Comparison of ENCODE assay signal across 9 cellular contexts in genomic region chr2:287471-287885, GRCh38. TPM values are rescaled to one million over a fixed set of nuclear protein-coding genes. Genes with fewer than 3 reads are reported as not detected.
DNase-seq lines count a peak whose midpoint lies in the region; ATAC-seq, FAIRE-seq and TF ChIP-seq lines count a peak whose summit lies in the region.
"Had no signal": no experiment of that assay in that cellular context is flagged by ENCODE, and none has a peak within 500 bp of the region (broad histone marks: within the 10 kb centered on the region; RNA-seq: fewer than 3 reads in every experiment).

No MANE protein-coding gene starts in this region.

- intact Hi-C loops in activated CD4-positive, alpha-beta T cell treated with anti-CD3 and anti-CD28 coated beads for 36 hours (cut with DNase I, micrococcal nuclease): no loop called here
- intact Hi-C loops in thyroid gland (cut with DNase I): loop anchor here (5.0 kb wide), 1 partner anchor 40 kb away; no protein-coding TSS in a partner anchor

- POLR2A ChIA-PET in activated CD4-positive, alpha-beta T cell treated with anti-CD3 and anti-CD28 coated beads for 36 hours (lab: Charles Lee): no interaction called here

- H3K4me3 Mint-ChIP-seq in activated CD4-positive, alpha-beta T cell treated with anti-CD3 and anti-CD28 coated beads for 36 hours: no peak overlapping the region
- H3K4me3 Mint-ChIP-seq in astrocyte (ENCODE audit: unreplicated experiment): peak overlapping the region; percentile 50

- DNase-seq in activated CD4-positive, alpha-beta T cell treated with anti-CD3 and anti-CD28 coated beads for 36 hours: peak; percentile 37
- no peak for DNase-seq in activated CD4-positive, alpha-beta T cell treated with anti-CD3 and anti-CD28 coated beads for 1 hour
- DNase-seq in astrocyte (ENCODE audit: low read depth): peak; percentile 34
- peak; percentile 61 for DNase-seq in iris pigment epithelial cell (ENCODE audit: low read depth)
- DNase-seq in thyroid gland: peak; percentile 29 to 46
- DNase-seq in nucleus accumbens (lab: John Stamatoyannopoulos, UW): no peak
- DNase-seq in KG1 (lab: John Stamatoyannopoulos, UW): no peak
- no peak for DNase-seq in activated CD4-positive, CD25-positive, alpha-beta regulatory T cell (lab: John Stamatoyannopoulos, UW)

- peak; percentile 63 for ATAC-seq in activated CD4-positive, alpha-beta T cell treated with anti-CD3 and anti-CD28 coated beads for 36 hours

- peaks cover 35% of the 10 kb centered on the region for H3K27me3 Mint-ChIP-seq in activated CD4-positive, alpha-beta T cell treated with anti-CD3 and anti-CD28 coated beads for 36 hours
- peaks cover 18% of the 10 kb centered on the region for H3K27me3 Mint-ChIP-seq in astrocyte (ENCODE audit: low read depth, unreplicated experiment)

- H3K4me2 ChIP-seq in astrocyte (ENCODE audit: low read length): peak overlapping the region; percentile 71

- H3K36me3 ChIP-seq in astrocyte (ENCODE audit: insufficient read depth, low read length) (no peaks in the 10 kb centered on the region), thyroid gland (no peaks in the 10 kb centered on the region)
- H3K36me3 ChIP-seq: neutrophil had no signal

- no peaks in the 10 kb centered on the region for H3K9me3 Mint-ChIP-seq in activated CD4-positive, alpha-beta T cell treated with anti-CD3 and anti-CD28 coated beads for 36 hours (ENCODE audit: low read depth)
- peaks cover 2% of the 10 kb centered on the region for H3K9me3 Mint-ChIP-seq in astrocyte (ENCODE audit: unreplicated experiment)

- H3K27me3 ChIP-seq in astrocyte (ENCODE audit: insufficient read depth, low read length) (peaks cover 10% of the 10 kb centered on the region), thyroid gland (peaks cover 3% of the 10 kb centered on the region)

- no peaks in the 10 kb centered on the region for H3K79me2 ChIP-seq in astrocyte (ENCODE audit: insufficient read depth, low read length)

- TF ChIP-seq CTCF in astrocyte (IDR thresholded peaks at IDR 0.05; ENCODE audit: insufficient read depth, low read depth, low read length): no peak
- no peak for TF ChIP-seq CTCF in thyroid gland (IDR thresholded peaks at IDR 0.05)

- H3K27ac ChIP-seq in astrocyte (ENCODE audit: low read depth, low read length) (no peak overlapping the region), thyroid gland (no peak overlapping the region)
- H3K27ac ChIP-seq: neutrophil had no signal

- FAIRE-seq in astrocyte (lab: Jason Lieb, UNC): no peak

- no peak overlapping the region for H3K9ac ChIP-seq in astrocyte (ENCODE audit: low read length)

- no peak overlapping the region for H3K27ac Mint-ChIP-seq in activated CD4-positive, alpha-beta T cell treated with anti-CD3 and anti-CD28 coated beads for 36 hours
- H3K27ac Mint-ChIP-seq in astrocyte (ENCODE audit: unreplicated experiment): no peak overlapping the region

- no peak overlapping the region for H2AFZ ChIP-seq in astrocyte (ENCODE audit: low read depth, low read length)

- H3K4me1 Mint-ChIP-seq in activated CD4-positive, alpha-beta T cell treated with anti-CD3 and anti-CD28 coated beads for 36 hours: peaks cover 5% of the 10 kb centered on the region
- H3K4me1 Mint-ChIP-seq in astrocyte (ENCODE audit: low read depth, unreplicated experiment): peaks cover 21% of the 10 kb centered on the region

- peaks cover under 1% of the 10 kb centered on the region for H3K36me3 Mint-ChIP-seq in activated CD4-positive, alpha-beta T cell treated with anti-CD3 and anti-CD28 coated beads for 36 hours (ENCODE audit: low read depth)
- H3K36me3 Mint-ChIP-seq in astrocyte (ENCODE audit: low read depth, unreplicated experiment): peaks cover 5% of the 10 kb centered on the region

- peak overlapping the region; percentile 34 for H3K4me3 ChIP-seq in astrocyte (ENCODE audit: insufficient read depth, low read depth, low read length)
- peak overlapping the region in 1 of 3 donors; percentile 39 for H3K4me3 ChIP-seq in thyroid gland (replicated peaks in 1 of 3)

- H3K4me1 ChIP-seq in astrocyte (ENCODE audit: insufficient read depth, low read length) (peaks cover 29% of the 10 kb centered on the region), thyroid gland (peaks cover 10 to 27% of the 10 kb centered on the region in 2 donors)

- 1 to 4% methylated on average over 17 to 22 of the region's 46 CpGs for WGBS in thyroid gland, 2 donors

- peaks cover 8% of the 10 kb centered on the region for H4K20me1 ChIP-seq in astrocyte (ENCODE audit: insufficient read depth, low read length)

- H3K9me3 ChIP-seq in astrocyte (ENCODE audit: insufficient read depth, low read depth, low read length) (no peaks in the 10 kb centered on the region), thyroid gland (no peaks in the 10 kb centered on the region)
- H3K9me3 ChIP-seq: neutrophil had no signal

- CTCF ChIA-PET in activated CD4-positive, alpha-beta T cell treated with anti-CD3 and anti-CD28 coated beads for 36 hours (lab: Charles Lee): interaction anchor here (0.7 to 1.0 kb wide), 3 partner anchors 39 to 270 kb away, joined by 3 read pairs; no protein-coding TSS in a partner anchor

- no peak for TF ChIP-seq POLR2A in thyroid gland (IDR thresholded peaks at IDR 0.05)

RNA-seq across cellular contexts. Expression of gene ALKAL2, which starts 0.4 kb away (rescaled TPM):
- total RNA-seq in activated CD4-positive, alpha-beta T cell treated with anti-CD3 and anti-CD28 coated beads for 36 hours: not detected
- total RNA-seq in astrocyte (1.3 and 1.5 TPM in 2 replicates), thyroid gland (1 to 10 TPM; 1.3 to 9.8 (median 7.3) TPM)

RNA-seq across cellular contexts. Expression of gene ACP1, which starts 22.7 kb away (rescaled TPM):
- 100 to 1,000 TPM; 136 to 139 TPM for total RNA-seq in activated CD4-positive, alpha-beta T cell treated with anti-CD3 and anti-CD28 coated beads for 36 hours
- 99.1 and 114 TPM in 2 replicates for total RNA-seq in astrocyte
- 100 to 1,000 TPM; 117 to 136 (median 128) TPM for total RNA-seq in thyroid gland

RNA-seq across cellular contexts. Expression of gene SH3YL1, which starts 23.6 kb away (rescaled TPM):
- total RNA-seq in activated CD4-positive, alpha-beta T cell treated with anti-CD3 and anti-CD28 coated beads for 36 hours: 10 to 100 TPM; 17.7 to 18.1 TPM
- total RNA-seq in astrocyte: 23.0 and 27.3 TPM in 2 replicates
- 100 to 1,000 TPM in 1 of 4 donors, 10 to 100 TPM in 3; 76.5 to 128 (median 85.1) TPM for total RNA-seq in thyroid gland

Comparison
In these comparisons a context has a peak if more than half of its experiments do, and no peak if none do; other contexts are left out.
1. DNase-seq: peak in activated CD4-positive, alpha-beta T cell treated with anti-CD3 and anti-CD28 coated beads for 36 hours (single experiment), astrocyte (single experiment), iris pigment epithelial cell (single experiment) and thyroid gland (2 of 2); none in activated CD4-positive, alpha-beta T cell treated with anti-CD3 and anti-CD28 coated beads for 1 hour (single experiment), nucleus accumbens (0 of 56), KG1 (single experiment) and activated CD4-positive, CD25-positive, alpha-beta regulatory T cell (0 of 4).